ENCODE assay signal across 16 cellular contexts in the genomic region with DNA sequence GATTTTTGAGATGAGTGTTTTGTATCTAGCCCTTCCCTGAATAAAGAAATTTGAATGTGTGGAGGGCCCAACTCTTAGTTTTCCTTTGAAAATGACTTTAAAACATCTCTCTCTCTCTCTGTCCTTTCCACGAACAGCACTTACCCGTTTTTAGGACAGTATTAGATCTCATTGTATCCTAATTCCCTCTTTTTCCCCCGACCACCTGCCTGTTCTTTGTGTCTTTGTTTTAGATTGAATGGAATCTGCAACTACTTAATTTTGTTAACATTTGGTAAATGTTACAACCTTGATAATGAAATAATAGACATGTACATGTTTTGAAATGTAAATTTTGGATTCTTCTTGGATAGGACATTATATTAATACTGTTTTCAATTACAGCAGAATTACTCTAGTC. TPM values are rescaled to one million over a fixed set of nuclear protein-coding genes. Genes with fewer than 3 reads are reported as not detected.
DNase-seq lines count a peak whose midpoint lies in the region; ATAC-seq, FAIRE-seq and TF ChIP-seq lines count a peak whose summit lies in the region.
"Had no signal": no experiment of that assay in that cellular context is flagged by ENCODE, and none has a peak within 500 bp of the region (broad histone marks: within the 10 kb centered on the region; RNA-seq: fewer than 3 reads in every experiment).

No MANE protein-coding gene starts in this region.

- H3K9me3 ChIP-seq in HUES64 (ENCODE audit: insufficient read depth, low read depth, low read length) (no peaks in the 10 kb centered on the region), GM12878 (replicated peaks; ENCODE audit: control insufficient read depth, insufficient read depth, low read length) (no peaks in the 10 kb centered on the region), iPS-15b (ENCODE audit: control insufficient read depth, insufficient read depth, low read length) (no peaks in the 10 kb centered on the region), prostate gland (no peaks in the 10 kb centered on the region)
- H3K9me3 ChIP-seq in naive thymus-derived CD4-positive, alpha-beta T cell (ENCODE audit: control insufficient read depth in 2 of 3, low read length in 3 of 3): no peaks in the 10 kb centered on the region
- H3K9me3 ChIP-seq: ascending aorta, ovary had no signal

- no peak for TF ChIP-seq RAD21 in GM12878 (IDR thresholded peaks at IDR 0.05; ENCODE audit: insufficient read depth, low read depth, low read length)

- H3K27ac ChIP-seq in HUES64 (ENCODE audit: low read depth, low read length) (no peak overlapping the region), GM12878 (ENCODE audit: control insufficient read depth, insufficient read depth) (no peak overlapping the region), prostate gland (peak overlapping the region in 1 of 2 donors; percentile 93)
- no peak overlapping the region for H3K27ac ChIP-seq in naive thymus-derived CD4-positive, alpha-beta T cell (ENCODE audit: low read depth, low read length)
- H3K27ac ChIP-seq: ascending aorta, ovary had no signal

- H3K36me3 ChIP-seq in HUES64 (ENCODE audit: insufficient read depth, low read length) (no peaks in the 10 kb centered on the region), GM12878 (ENCODE audit: control insufficient read depth in 2 of 2, insufficient read depth in 2 of 2, low read length in 1 of 2) (no peaks in the 10 kb centered on the region), iPS-15b (ENCODE audit: control insufficient read depth, insufficient read depth, low read length) (no peaks in the 10 kb centered on the region), prostate gland (no peaks in the 10 kb centered on the region)
- H3K36me3 ChIP-seq in naive thymus-derived CD4-positive, alpha-beta T cell (ENCODE audit: control insufficient read depth in 2 of 3, insufficient read depth in 3 of 3, low read length in 3 of 3): no peaks in the 10 kb centered on the region
- H3K36me3 ChIP-seq: ascending aorta, ovary had no signal

- peaks cover 0 to 5% (median 0%) of the 10 kb centered on the region in 11 donors for H3K9me3 Mint-ChIP-seq in naive thymus-derived CD4-positive, alpha-beta T cell

- DNase-seq in GM12878 (ENCODE audit: low read depth, low spot score): no peak
- no peak for DNase-seq in prostate gland (ENCODE audit: low spot score)
- no peak for DNase-seq in stimulated activated CD8-positive, alpha-beta memory T cell treated with anti-CD3 and anti-CD28 coated beads, Interleukin-4, amount 100 ng/mL, for 48 hours
- DNase-seq in naive thymus-derived CD4-positive, alpha-beta T cell: no peak
- no peak for DNase-seq in T-helper 1 cell
- DNase-seq in pons (ENCODE audit: low spot score): no peak
- DNase-seq: activated gamma-delta T cell; CD4-positive, alpha-beta memory T cell; EL; NCI-H1417 treated with DMSO at 0.1 percent for 48 hours; ovary had no signal

- TF ChIP-seq EP300 in GM12878 (IDR thresholded peaks at IDR 0.05; ENCODE audit: borderline replicate concordance in 1 of 2, control insufficient read depth in 1 of 2, low read depth in 2 of 2, low read length in 2 of 2): no peak

- WGBS in HUES64: 22% methylated on average over 2 of the region's 3 CpGs
- WGBS in GM12878 (ENCODE audit: insufficient coverage, insufficient replicate concordance, low lambda C conversion rate, missing lambda C conversion rate): 0% methylated on average over 3 of the region's 3 CpGs
- WGBS in prostate gland: 52% methylated on average over 3 of the region's 3 CpGs

- H3K9ac ChIP-seq in HUES64 (ENCODE audit: low read depth, low read length) (no peak overlapping the region), GM12878 (ENCODE audit: control insufficient read depth, insufficient read depth, low read length) (no peak overlapping the region), iPS-15b (ENCODE audit: low read depth, low read length) (no peak overlapping the region)

- FAIRE-seq in GM12878 (lab: Jason Lieb, UNC): no peak
- FAIRE-seq: RCC 7860 had no signal

- H3K27me3 ChIP-seq in HUES64 (ENCODE audit: insufficient read depth, low read length) (peaks cover 45% of the 10 kb centered on the region), GM12878 (replicated peaks in 1 of 2; ENCODE audit: control insufficient read depth in 2 of 2, insufficient read depth in 2 of 2, low read length in 1 of 2) (peaks cover 13 to 21% of the 10 kb centered on the region in 2 experiments), iPS-15b (ENCODE audit: control insufficient read depth, insufficient read depth, low read length) (peaks cover 20% of the 10 kb centered on the region), prostate gland (replicated peaks; ENCODE audit: insufficient read depth) (no peaks in the 10 kb centered on the region)
- peaks cover 10 to 23% of the 10 kb centered on the region in 2 donors for H3K27me3 ChIP-seq in naive thymus-derived CD4-positive, alpha-beta T cell (ENCODE audit: control insufficient read depth in 2 of 2, insufficient read depth in 2 of 2, low read length in 2 of 2)
- H3K27me3 ChIP-seq: ovary had no signal

- H3K4me1 ChIP-seq in HUES64 (ENCODE audit: insufficient read depth, low read length): peaks cover 47% of the 10 kb centered on the region
- H3K4me1 ChIP-seq in GM12878 (ENCODE audit: control insufficient read depth, insufficient read depth, low read length): no peaks in the 10 kb centered on the region
- peaks cover 23% of the 10 kb centered on the region for H3K4me1 ChIP-seq in iPS-15b (ENCODE audit: control insufficient read depth, insufficient read depth, low read length)
- peaks cover 11% of the 10 kb centered on the region for H3K4me1 ChIP-seq in prostate gland (replicated peaks)
- no peaks in the 10 kb centered on the region for H3K4me1 ChIP-seq in naive thymus-derived CD4-positive, alpha-beta T cell (ENCODE audit: control insufficient read depth in 2 of 2, insufficient read depth in 2 of 2, low read length in 2 of 2)

- intact Hi-C loops in GM12878 (cut with micrococcal nuclease; ENCODE audit: unreplicated experiment): no loop called here
- intact Hi-C loops in prostate gland (cut with DNase I): no loop called here
- intact Hi-C loops in naive thymus-derived CD4-positive, alpha-beta T cell (cut with micrococcal nuclease): loop anchor here in 1 of 2 donors (10.0 kb wide), 1 partner anchor 1540 kb away; a partner anchor contains a TSS

- SMC1A ChIA-PET in GM12878 (lab: Charles Lee; ENCODE audit: uncharacterized antibody, unreplicated experiment): no interaction called here

- no peak overlapping the region for H2AFZ ChIP-seq in GM12878 (ENCODE audit: control insufficient read depth, low read depth, low read length)

- no TSS peak for BruUV-seq in GM12878 (replicated peaks; lab: Mats Ljungman, UMichigan)

- CTCF ChIA-PET in GM12878 (lab: Yijun Ruan, JAX): no interaction called here
- CTCF ChIA-PET in naive thymus-derived CD4-positive, alpha-beta T cell (lab: Charles Lee): no interaction called here

- TF ChIP-seq CTCF in GM12878 (IDR thresholded peaks at IDR 0.05 in 2 of 3, conservative IDR thresholded peaks at IDR 0.05 in 1 of 3; ENCODE audit: control insufficient read depth in 2 of 3, extremely low read depth in 1 of 3, insufficient read depth in 1 of 3, low read depth in 3 of 3, low read length in 3 of 3): no peak
- no peak for TF ChIP-seq CTCF in prostate gland (IDR thresholded peaks at IDR 0.05)

- H3K27ac Mint-ChIP-seq in naive thymus-derived CD4-positive, alpha-beta T cell: no peak overlapping the region

- no peaks in the 10 kb centered on the region for H4K20me1 ChIP-seq in GM12878 (ENCODE audit: control insufficient read depth, insufficient read depth)

- no peak overlapping the region for H3K4me2 ChIP-seq in GM12878 (ENCODE audit: control insufficient read depth, insufficient read depth)

- peak overlapping the region; percentile 85 for H3K4me3 ChIP-seq in HUES64 (ENCODE audit: low read length)
- no peak overlapping the region for H3K4me3 ChIP-seq in GM12878
- H3K4me3 ChIP-seq in iPS-15b (ENCODE audit: low read depth, low read length): peak overlapping the region; percentile 69
- peak overlapping the region; percentile 77 to 91 for H3K4me3 ChIP-seq in prostate gland
- H3K4me3 ChIP-seq in naive thymus-derived CD4-positive, alpha-beta T cell (ENCODE audit: low read length): no peak overlapping the region
- H3K4me3 ChIP-seq: ascending aorta, ovary had no signal

- POLR2A ChIA-PET in GM12878 (lab: Charles Lee): no interaction called here
- POLR2A ChIA-PET in naive thymus-derived CD4-positive, alpha-beta T cell (lab: Charles Lee): no interaction called here

- in situ Hi-C loops in GM12878 (cut with MboI): no loop called here

- TF ChIP-seq POLR2A in GM12878 (IDR thresholded peaks at IDR 0.05; ENCODE audit: low read depth, low read length) (no peak), prostate gland (IDR thresholded peaks at IDR 0.05) (no peak)

- H3K36me3 Mint-ChIP-seq in naive thymus-derived CD4-positive, alpha-beta T cell: peaks cover 0 to 4% (median 0%) of the 10 kb centered on the region in 5 donors
- H3K36me3 Mint-ChIP-seq: CD4-positive, alpha-beta memory T cell had no signal

- no peak for ATAC-seq in GM12878
- no peak for ATAC-seq in naive thymus-derived CD4-positive, alpha-beta T cell
- ATAC-seq: HCT116 had no signal

- RAD21 ChIA-PET in GM12878 (lab: Charles Lee; ENCODE audit: unreplicated experiment): no interaction called here

- H3K27me3 Mint-ChIP-seq in naive thymus-derived CD4-positive, alpha-beta T cell: peaks cover 50 to 78% (median 66%) of the 10 kb centered on the region in 5 donors

- peak overlapping the region in 3 of 10 donors; percentile 9 to 64 (median 15) for H3K4me3 Mint-ChIP-seq in naive thymus-derived CD4-positive, alpha-beta T cell

- no peaks in the 10 kb centered on the region for H3K79me2 ChIP-seq in GM12878 (ENCODE audit: control insufficient read depth, insufficient read depth, low read length)

- peaks cover 5 to 19% (median 9%) of the 10 kb centered on the region in 7 donors for H3K4me1 Mint-ChIP-seq in naive thymus-derived CD4-positive, alpha-beta T cell

RNA-seq across cellular contexts. Expression of a gene that starts 3.1 kb away (rescaled TPM):
- 26.1 TPM for polyA plus RNA-seq in HUES64 (2013, experiment 1 of 2)
- 29.6 TPM for polyA plus RNA-seq in HUES64 (2013, experiment 2 of 2)
- total RNA-seq in GM12878 (2013; cell fraction: nucleolus; rRNA removed): not detected in 2 replicates
- total RNA-seq in GM12878 (2014; rRNA removed) (under 0.01 TPM in 1 of 2 replicates, not detected in the other), GM12878 (2014; rRNA removed; fragmentation: Illumina TruSeq; extraction: Trizol) (not detected in 2 replicates), GM12878 (2021) (0.21 and 0.36 TPM in 2 replicates), prostate gland (100 to 1,000 TPM in 1 of 2 donors, 10 to 100 TPM in 1; 60.6 to 211 TPM)
- polyA plus RNA-seq in GM12878 (2011; ENCODE audit: low read depth): not detected
- polyA plus RNA-seq in GM12878 (2011; rRNA removed) (0.01 TPM in 1 of 2 replicates, not detected in the other), GM12878 (2014; fragmentation: Illumina TruSeq; extraction: Trizol) (0.01 TPM in 1 of 2 replicates, not detected in the other), GM12878 (2014; fragmentation: Nextera tagmentation; extraction: Ambion mirVana) (not detected), GM12878 (2014; rRNA removed) (not detected in 2 replicates), GM12878 (2016; fragmentation: Nextera tagmentation; extraction: Ambion mirVana) (under 1 TPM; 0.07 to 0.23 TPM)
- under 0.01 TPM in 1 of 2 replicates, not detected in the other for polyA plus RNA-seq in GM12878 (2011; cell fraction: cytosol; rRNA removed)
- 0.07 TPM in 1 of 2 replicates, not detected in the other for polyA plus RNA-seq in GM12878 (2011; cell fraction: nucleus; rRNA removed)
- not detected in 2 replicates for polyA plus RNA-seq in GM12878 (2012)
- polyA minus RNA-seq in GM12878 (2011; rRNA and poly(A)+ RNA removed): not detected in 2 replicates
- 0.10 TPM in 1 of 2 replicates, not detected in the other for polyA minus RNA-seq in GM12878 (2011; cell fraction: cytosol; rRNA and poly(A)+ RNA removed)
- polyA minus RNA-seq in GM12878 (2011; cell fraction: nucleus; rRNA and poly(A)+ RNA removed): under 0.01 TPM in 2 replicates
- under 1 TPM in 1 of 5 experiments, not detected in 4; 0.02 TPM for total RNA-seq in naive thymus-derived CD4-positive, alpha-beta T cell
- under 1 TPM in 1 of 2 donors, not detected in 1; 0.02 TPM for polyA plus RNA-seq in naive thymus-derived CD4-positive, alpha-beta T cell
- total RNA-seq: CD4-positive, alpha-beta memory T cell had no signal
- polyA plus RNA-seq: CD4-positive, alpha-beta memory T cell had no signal

RNA-seq across cellular contexts. Expression of a gene that starts 45.4 kb away (rescaled TPM):
- 11.6 TPM for polyA plus RNA-seq in HUES64 (2013, experiment 1 of 2)
- polyA plus RNA-seq in HUES64 (2013, experiment 2 of 2): 14.2 TPM
- total RNA-seq in GM12878 (2013; cell fraction: nucleolus; rRNA removed): 56.4 and 56.6 TPM in 2 replicates
- total RNA-seq in GM12878 (2014; rRNA removed): 8.8 and 11.7 TPM in 2 replicates
- 12.7 and 12.8 TPM in 2 replicates for total RNA-seq in GM12878 (2014; rRNA removed; fragmentation: Illumina TruSeq; extraction: Trizol)
- 7.6 and 10.5 TPM in 2 replicates for total RNA-seq in GM12878 (2021)
- 3.3 TPM for polyA plus RNA-seq in GM12878 (2011; ENCODE audit: low read depth)
- 14.4 and 23.2 TPM in 2 replicates for polyA plus RNA-seq in GM12878 (2011; rRNA removed)
- 3.9 and 4.9 TPM in 2 replicates for polyA plus RNA-seq in GM12878 (2011; cell fraction: cytosol; rRNA removed)
- polyA plus RNA-seq in GM12878 (2011; cell fraction: nucleus; rRNA removed): 11.5 and 13.9 TPM in 2 replicates
- 6.1 and 6.9 TPM in 2 replicates for polyA plus RNA-seq in GM12878 (2012)
- 14.1 and 19.4 TPM in 2 replicates for polyA plus RNA-seq in GM12878 (2014; fragmentation: Illumina TruSeq; extraction: Trizol)
- 1 to 10 TPM; 3.2 to 5.0 TPM for polyA plus RNA-seq in GM12878 (2014; fragmentation: Nextera tagmentation; extraction: Ambion mirVana)
- 7.1 and 9.1 TPM in 2 replicates for polyA plus RNA-seq in GM12878 (2014; rRNA removed)
- polyA plus RNA-seq in GM12878 (2016; fragmentation: Nextera tagmentation; extraction: Ambion mirVana): 1 to 10 TPM; 5.4 to 6.9 TPM
- polyA minus RNA-seq in GM12878 (2011; rRNA and poly(A)+ RNA removed): 5.9 and 6.9 TPM in 2 replicates
- polyA minus RNA-seq in GM12878 (2011; cell fraction: cytosol; rRNA and poly(A)+ RNA removed): 1.7 and 2.4 TPM in 2 replicates
- 7.6 and 10.7 TPM in 2 replicates for polyA minus RNA-seq in GM12878 (2011; cell fraction: nucleus; rRNA and poly(A)+ RNA removed)
- 10 to 100 TPM; 13.1 to 19.9 TPM for total RNA-seq in prostate gland
- 10 to 100 TPM in 4 of 5 experiments, 1 to 10 TPM in 1; 8.6 to 30.4 (median 15.3) TPM for total RNA-seq in naive thymus-derived CD4-positive, alpha-beta T cell
- 10 to 100 TPM; 10.7 to 11.4 TPM for polyA plus RNA-seq in naive thymus-derived CD4-positive, alpha-beta T cell

Comparison
In these comparisons a context has a peak if more than half of its experiments do, and no peak if none do; other contexts are left out.
1. H3K4me3 ChIP-seq: peak in HUES64 (single experiment), iPS-15b (single experiment) and prostate gland (2 of 2); none in GM12878 (single experiment) and naive thymus-derived CD4-positive, alpha-beta T cell (single experiment).
2. RNA of a gene that starts 3.1 kb away (total RNA-seq): 60.6 to 211 TPM in prostate gland; under 0.01 to 0.36 TPM in GM12878 and 0.02 TPM in naive thymus-derived CD4-positive, alpha-beta T cell; every median in the first group is over 10 times any median in the second.